ENCODE assay signal across 1 cellular context in the genomic region with DNA sequence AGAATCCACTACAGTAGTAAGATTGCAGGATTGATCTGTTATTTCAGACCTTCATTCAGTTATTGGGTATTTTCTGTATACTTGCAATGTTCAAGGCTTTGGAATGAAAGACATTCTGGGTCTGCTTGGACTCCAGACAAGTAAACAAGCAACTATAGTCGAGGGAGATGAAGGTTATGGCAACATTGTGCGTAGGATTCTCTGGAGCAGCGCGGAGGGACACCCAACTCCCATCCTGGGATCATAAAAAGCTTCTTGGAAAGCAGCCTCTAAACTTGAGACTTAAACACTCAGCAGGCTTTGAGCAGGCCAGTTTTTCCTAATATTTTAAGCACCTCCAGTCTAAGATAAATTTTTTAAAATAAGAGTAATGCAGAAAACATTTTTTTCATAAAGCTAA.
TF ChIP-seq lines count a peak whose summit lies in the region.

No MANE protein-coding gene starts in this region.

TF ChIP-seq in IMR-90, 13 proteins besides CTCF, POLR2A, EP300 and RAD21:
- TF ChIP-seq FOS (IDR thresholded peaks at IDR 0.05; ENCODE audit: low read depth, low read length) (no peak), RFX5 (IDR thresholded peaks at IDR 0.05; ENCODE audit: low read depth, low read length) (no peak), CEBPB (IDR thresholded peaks at IDR 0.05; ENCODE audit: low read depth, low read length) (no peak), MAZ (IDR thresholded peaks at IDR 0.05; ENCODE audit: borderline replicate concordance, low read depth, low read length) (no peak), MXI1 (IDR thresholded peaks at IDR 0.05; ENCODE audit: borderline replicate concordance, low read depth, low read length) (no peak), NFE2L2 (IDR thresholded peaks at IDR 0.05; ENCODE audit: low read depth, low read length) (no peak), SMC3 (IDR thresholded peaks at IDR 0.05; ENCODE audit: low read depth, low read length) (no peak)
- TF ChIP-seq, protein P1, sequence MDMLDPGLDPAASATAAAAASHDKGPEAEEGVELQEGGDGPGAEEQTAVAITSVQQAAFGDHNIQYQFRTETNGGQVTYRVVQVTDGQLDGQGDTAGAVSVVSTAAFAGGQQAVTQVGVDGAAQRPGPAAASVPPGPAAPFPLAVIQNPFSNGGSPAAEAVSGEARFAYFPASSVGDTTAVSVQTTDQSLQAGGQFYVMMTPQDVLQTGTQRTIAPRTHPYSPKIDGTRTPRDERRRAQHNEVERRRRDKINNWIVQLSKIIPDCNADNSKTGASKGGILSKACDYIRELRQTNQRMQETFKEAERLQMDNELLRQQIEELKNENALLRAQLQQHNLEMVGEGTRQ (IDR thresholded peaks at IDR 0.05; ENCODE audit: low read depth, low read length), result no peak
- TF ChIP-seq, protein P2, sequence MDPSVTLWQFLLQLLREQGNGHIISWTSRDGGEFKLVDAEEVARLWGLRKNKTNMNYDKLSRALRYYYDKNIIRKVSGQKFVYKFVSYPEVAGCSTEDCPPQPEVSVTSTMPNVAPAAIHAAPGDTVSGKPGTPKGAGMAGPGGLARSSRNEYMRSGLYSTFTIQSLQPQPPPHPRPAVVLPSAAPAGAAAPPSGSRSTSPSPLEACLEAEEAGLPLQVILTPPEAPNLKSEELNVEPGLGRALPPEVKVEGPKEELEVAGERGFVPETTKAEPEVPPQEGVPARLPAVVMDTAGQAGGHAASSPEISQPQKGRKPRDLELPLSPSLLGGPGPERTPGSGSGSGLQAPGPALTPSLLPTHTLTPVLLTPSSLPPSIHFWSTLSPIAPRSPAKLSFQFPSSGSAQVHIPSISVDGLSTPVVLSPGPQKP (IDR thresholded peaks at IDR 0.05; ENCODE audit: borderline replicate concordance, low read depth, low read length), result no peak
